ENCODE assay signal across 13 cellular contexts in genomic region chr18:28512357-28512756, GRCh38.
DNase-seq lines count a peak whose midpoint lies in the region; ATAC-seq lines count a peak whose summit lies in the region.
"Had no signal": no experiment of that assay in that cellular context is flagged by ENCODE, and none has a peak within 500 bp of the region (broad histone marks: within the 10 kb centered on the region; RNA-seq: fewer than 3 reads in every experiment).

No MANE protein-coding gene starts in this region.

- no peaks in the 10 kb centered on the region for H3K9me3 ChIP-seq in BLaER1
- H3K9me3 ChIP-seq in MG63 = no peaks in the 10 kb centered on the region
- H3K9me3 ChIP-seq: HAP-1 had no signal

- ATAC-seq in activated CD4-positive, CD25-positive, alpha-beta regulatory T cell treated with anti-CD3 and anti-CD28 coated beads, Interleukin-2, amount 50 U/mL, for 24 hours = no peak

- no peaks in the 10 kb centered on the region for H4K20me1 ChIP-seq in BLaER1

- peak overlapping the region; percentile 61 for H3K4me2 ChIP-seq in BLaER1

- H3K4me1 ChIP-seq in BLaER1 = peaks cover 18% of the 10 kb centered on the region
- H3K4me1 ChIP-seq: HAP-1 had no signal

- DNase-seq in H4 (ENCODE audit: low spot score) (peak; percentile 30), OCI-M1 (lab: John Stamatoyannopoulos, UW) (peak; percentile 77), glomerular visceral epithelial cell (ENCODE audit: extremely low spot score) (peak; percentile 5), NCI-H2081 (lab: John Stamatoyannopoulos, UW) (no peak), MG63 (no peak), NCI-H2227 (lab: John Stamatoyannopoulos, UW; ENCODE audit: unreplicated experiment) (no peak)
- DNase-seq: activated CD4-positive, alpha-beta T cell treated with anti-CD3 and anti-CD28 coated beads, Interleukin-2, amount 50 U/mL, for 4 hours; activated naive CD4-positive, alpha-beta T cell treated with anti-CD3 and anti-CD28 coated beads for 36 hours; kidney; NCI-H524 treated with DMSO at 0.1 percent for 48 hours had no signal

- no peaks in the 10 kb centered on the region for H3K27me3 ChIP-seq in BLaER1
- H3K27me3 ChIP-seq in MG63 = no peaks in the 10 kb centered on the region

- peak overlapping the region; percentile 56; the same call in 1 of the 2 replicates for H3K27ac ChIP-seq in BLaER1

- no peaks in the 10 kb centered on the region for H3K36me3 ChIP-seq in BLaER1
- H3K36me3 ChIP-seq in MG63 = no peaks in the 10 kb centered on the region
- H3K36me3 ChIP-seq: HAP-1 had no signal

- no peak overlapping the region for H3K4me3 ChIP-seq in BLaER1
- H3K4me3 ChIP-seq in MG63 = no peak overlapping the region
- H3K4me3 ChIP-seq: HAP-1 had no signal

- no peak overlapping the region for H3K9ac ChIP-seq in BLaER1

Comparison
In these comparisons a context has a peak if more than half of its experiments do, and no peak if none do; other contexts are left out.
1. DNase-seq: peak in H4 (single experiment), OCI-M1 (single experiment) and glomerular visceral epithelial cell (single experiment); none in NCI-H2081 (0 of 2), MG63 (single experiment) and NCI-H2227 (single experiment).